In the genomic region with DNA sequence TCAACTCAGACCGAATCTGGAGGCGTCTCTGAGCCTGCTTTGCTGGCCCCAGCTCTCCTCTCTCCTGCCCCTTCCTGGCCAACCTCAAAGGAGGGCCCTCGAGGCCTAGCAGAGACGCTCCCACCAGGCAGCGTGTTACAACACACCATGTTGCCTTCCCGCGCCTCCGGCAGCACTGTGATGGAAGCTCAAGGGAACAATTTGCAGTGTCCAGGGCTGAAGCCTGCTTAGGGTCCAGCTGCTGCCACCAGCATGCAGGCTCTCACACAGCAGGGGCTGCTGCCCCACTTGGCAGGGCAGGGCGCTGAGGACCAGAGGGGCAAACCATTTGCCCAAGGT, we compare ENCODE assay signal across 21 cellular contexts. TPM values are rescaled to one million over a fixed set of nuclear protein-coding genes. Genes with fewer than 3 reads are reported as not detected.
"Had no signal": no experiment of that assay in that cellular context is flagged by ENCODE, and none has a peak within 500 bp of the region (broad histone marks: within the 10 kb centered on the region; RNA-seq: fewer than 3 reads in every experiment).

No MANE protein-coding gene starts in this region.

- H3K27ac ChIP-seq: esophagus squamous epithelium, skin epidermis, testis had no signal

- H3K27ac Mint-ChIP-seq: activated CD4-positive, alpha-beta T cell treated with anti-CD3 and anti-CD28 coated beads for 36 hours; activated naive CD8-positive, alpha-beta T cell; activated T-helper 1 cell treated with anti-CD3 and anti-CD28 coated beads, Interleukin-12 subunit alpha, Interleukin-12 subunit beta, Interleukin-2, Interleukin-4 antibody, amounts not matched to agents 30 ng/mL and 10 ng/mL and 1 ng/mL, durations not matched to agents 14 hours and 24 hours and 36 hours; effector memory CD8-positive, alpha-beta T cell; mesothelial cell of epicardium; nephron; type B pancreatic cell had no signal

- H3K4me3 Mint-ChIP-seq: activated CD4-positive, alpha-beta T cell treated with anti-CD3 and anti-CD28 coated beads for 36 hours; activated naive CD8-positive, alpha-beta T cell; activated T-helper 1 cell treated with anti-CD3 and anti-CD28 coated beads, Interleukin-12 subunit alpha, Interleukin-12 subunit beta, Interleukin-2, Interleukin-4 antibody, amounts not matched to agents 30 ng/mL and 10 ng/mL and 1 ng/mL, durations not matched to agents 14 hours and 24 hours and 36 hours; effector memory CD8-positive, alpha-beta T cell; mesothelial cell of epicardium; nephron; stimulated activated naive CD8-positive, alpha-beta T cell treated with anti-CD3 and anti-CD28 coated beads, Interleukin-15, amount 100 ng/mL, for 72 hours; type B pancreatic cell had no signal

- H3K9me3 Mint-ChIP-seq: activated T-helper 1 cell treated with anti-CD3 and anti-CD28 coated beads, Interleukin-12 subunit alpha, Interleukin-12 subunit beta, Interleukin-2, Interleukin-4 antibody, amounts not matched to agents 30 ng/mL and 10 ng/mL and 1 ng/mL, durations not matched to agents 14 hours and 24 hours and 36 hours; effector memory CD8-positive, alpha-beta T cell; mesothelial cell of epicardium; nephron; stimulated activated naive CD8-positive, alpha-beta T cell treated with anti-CD3 and anti-CD28 coated beads, Interleukin-15, amount 100 ng/mL, for 72 hours had no signal

- H3K27me3 ChIP-seq: testis had no signal

- H3K9me3 ChIP-seq: esophagus squamous epithelium, testis had no signal

- H3K36me3 Mint-ChIP-seq: activated naive CD8-positive, alpha-beta T cell; mesothelial cell of epicardium; type B pancreatic cell had no signal

- H3K36me3 ChIP-seq: esophagus squamous epithelium had no signal

- H3K27me3 Mint-ChIP-seq: type B pancreatic cell had no signal

- H3K4me3 ChIP-seq: esophagus squamous epithelium, skin epidermis, testis had no signal

- ATAC-seq: activated CD4-positive, alpha-beta T cell treated with anti-CD3 and anti-CD28 coated beads for 36 hours; effector memory CD8-positive, alpha-beta T cell; stimulated activated naive CD8-positive, alpha-beta T cell treated with anti-CD3 and anti-CD28 coated beads, Interleukin-15, amount 100 ng/mL, for 72 hours had no signal

- DNase-seq: activated CD4-positive, alpha-beta T cell treated with anti-CD3 and anti-CD28 coated beads for 36 hours; activated CD4-positive, alpha-beta T cell treated with anti-CD3 and anti-CD28 coated beads, Interleukin-2, amount 50 U/mL, for 48 hours; activated gamma-delta T cell treated with Interleukin-2 at 50 U/mL for 16 hours; activated T-cell treated with anti-CD3 and anti-CD28 coated beads for 4 hours; effector memory CD8-positive, alpha-beta T cell; esophagus squamous epithelium; nucleus accumbens; stimulated activated CD4-positive, alpha-beta T cell treated with anti-CD3 and anti-CD28 coated beads, Interleukin-15, amount 100 ng/mL, for 24 hours; stimulated activated CD4-positive, alpha-beta T cell treated with anti-CD3 and anti-CD28 coated beads, Interleukin-2, amount 100 ng/mL, for 48 hours; stimulated activated naive CD8-positive, alpha-beta T cell treated with anti-CD3 and anti-CD28 coated beads, Interleukin-15, amount 100 ng/mL, for 72 hours; T-helper 2 cell; testis had no signal

- H3K4me1 Mint-ChIP-seq: activated CD4-positive, alpha-beta T cell treated with anti-CD3 and anti-CD28 coated beads for 36 hours had no signal

RNA-seq across cellular contexts. Expression of gene LINC01488, which starts 18.5 kb away (rescaled TPM):
- total RNA-seq: activated CD4-positive, alpha-beta T cell treated with anti-CD3 and anti-CD28 coated beads for 36 hours; activated T-helper 1 cell treated with anti-CD3 and anti-CD28 coated beads, Interleukin-12 subunit alpha, Interleukin-12 subunit beta, Interleukin-2, Interleukin-4 antibody, amounts not matched to agents 30 ng/mL and 10 ng/mL and 1 ng/mL, durations not matched to agents 14 hours and 24 hours and 36 hours; bronchial epithelial cell; esophagus squamous epithelium; lower leg skin; mesothelial cell of epicardium; posterior vena cava; testis had no signal
